In genomic region chr9:68507098-68507795, GRCh38 we compare ENCODE assay signal across 9 cellular contexts. TPM values are rescaled to one million over a fixed set of nuclear protein-coding genes. Genes with fewer than 3 reads are reported as not detected.
DNase-seq lines count a peak whose midpoint lies in the region; ATAC-seq and TF ChIP-seq lines count a peak whose summit lies in the region.
"Had no signal": no experiment of that assay in that cellular context is flagged by ENCODE, and none has a peak within 500 bp of the region (broad histone marks: within the 10 kb centered on the region; RNA-seq: fewer than 3 reads in every experiment).

No MANE protein-coding gene starts in this region.

- TF ChIP-seq CTCF in PC-9 (conservative IDR thresholded peaks at IDR 0.05) (peak; percentile 71), foreskin fibroblast (IDR thresholded peaks at IDR 0.05; ENCODE audit: low read depth, low read length) (peak; percentile 52)

- no peak overlapping the region for H3K4me3 ChIP-seq in PC-9
- H3K4me3 ChIP-seq in foreskin fibroblast (ENCODE audit: low read depth in 1 of 2, low read length in 2 of 2), result no peak overlapping the region
- H3K4me3 ChIP-seq in rectal smooth muscle tissue (ENCODE audit: low read length), result no peak overlapping the region
- H3K4me3 ChIP-seq: BLaER1 had no signal

- no peak overlapping the region for H3K4me2 ChIP-seq in PC-9
- H3K4me2 ChIP-seq: BLaER1 had no signal

- CTCF ChIA-PET in PC-9 (lab: Charles Lee), result no interaction called here

- H3K9ac ChIP-seq in rectal smooth muscle tissue (ENCODE audit: low read length), result no peak overlapping the region
- H3K9ac ChIP-seq: BLaER1 had no signal

- no peaks in the 10 kb centered on the region for H3K79me2 ChIP-seq in PC-9 (ENCODE audit: low read depth)

- no TSS peak for BruUV-seq in PC-9 (replicated peaks; lab: Mats Ljungman, UMichigan)

- no peaks in the 10 kb centered on the region for H3K9me2 ChIP-seq in PC-9 (ENCODE audit: insufficient read depth)

- no peaks in the 10 kb centered on the region for H3F3A ChIP-seq in PC-9 (ENCODE audit: insufficient read depth, low read depth)

- H3K36me3 ChIP-seq in PC-9 (ENCODE audit: low read depth) (no peaks in the 10 kb centered on the region), rectal smooth muscle tissue (ENCODE audit: control insufficient read depth, insufficient read depth, low read length) (no peaks in the 10 kb centered on the region)
- H3K36me3 ChIP-seq: BLaER1 had no signal

- H2AFZ ChIP-seq in PC-9, result no peak overlapping the region

- POLR2A ChIA-PET in PC-9 (lab: Charles Lee; ENCODE audit: unreplicated experiment), result no interaction called here

- no peak for ATAC-seq in HG02840 (IDR thresholded peaks at IDR 0.05; ENCODE audit: low FRiP score, unreplicated experiment)

- intact Hi-C loops in PC-9 (cut with micrococcal nuclease; ENCODE audit: unreplicated experiment), result no loop called here

- DNase-seq in NCI-H1105 treated with DMSO at 0.1 percent for 48 hours (lab: John Stamatoyannopoulos, UW), result peak; percentile 32
- no peak for DNase-seq in NCI-H1105 (lab: John Stamatoyannopoulos, UW)
- DNase-seq in PC-9, result no peak
- DNase-seq in foreskin fibroblast, result peak in 1 of 2 donors; percentile 57
- no peak for DNase-seq in central memory CD4-positive, alpha-beta T cell
- DNase-seq in iPS-NIHi11 (ENCODE audit: low spot score), result no peak

- H3K27me3 ChIP-seq in PC-9 (ENCODE audit: insufficient read depth, low read depth) (peaks cover 14% of the 10 kb centered on the region; the same call in 1 of the 2 replicates), rectal smooth muscle tissue (ENCODE audit: control insufficient read depth, insufficient read depth, low read length) (no peaks in the 10 kb centered on the region)
- H3K27me3 ChIP-seq: BLaER1 had no signal

- no peaks in the 10 kb centered on the region for H3K9me3 ChIP-seq in PC-9 (ENCODE audit: insufficient read depth, low read depth)
- H3K9me3 ChIP-seq: BLaER1 had no signal

- no peak overlapping the region for H3K27ac ChIP-seq in PC-9
- peak overlapping the region; percentile 84 for H3K27ac ChIP-seq in rectal smooth muscle tissue (ENCODE audit: low read depth, low read length)
- H3K27ac ChIP-seq: BLaER1 had no signal

- no peaks in the 10 kb centered on the region for H4K20me1 ChIP-seq in PC-9 (ENCODE audit: insufficient read depth)
- H4K20me1 ChIP-seq: BLaER1 had no signal

- no peaks in the 10 kb centered on the region for H3K4me1 ChIP-seq in PC-9 (replicated peaks; ENCODE audit: insufficient read depth)
- H3K4me1 ChIP-seq in rectal smooth muscle tissue (ENCODE audit: control insufficient read depth, insufficient read depth, low read length), result peaks cover 33% of the 10 kb centered on the region
- H3K4me1 ChIP-seq: BLaER1 had no signal

RNA-seq across cellular contexts. Expression of gene TMEM252, which starts 33.4 kb away (rescaled TPM):
- not detected in 2 replicates for total RNA-seq in PC-9 (2021)
